In genomic region chr2:15577071-15577706, GRCh38 we compare ENCODE assay signal across 8 cellular contexts. TPM values are rescaled to one million over a fixed set of nuclear protein-coding genes. Genes with fewer than 3 reads are reported as not detected.
DNase-seq lines count a peak whose midpoint lies in the region; ATAC-seq, FAIRE-seq and TF ChIP-seq lines count a peak whose summit lies in the region.

No MANE protein-coding gene starts in this region.

- H3K27ac ChIP-seq in tibial nerve, result no peak overlapping the region

- TF ChIP-seq POLR2A in H54 (IDR thresholded peaks at IDR 0.05; ENCODE audit: low read depth, low read length), result no peak
- no peak for TF ChIP-seq POLR2A in tibial nerve (IDR thresholded peaks at IDR 0.05)

- H3K36me3 ChIP-seq in tibial nerve, result no peaks in the 10 kb centered on the region

- no peaks in the 10 kb centered on the region for H3K27me3 ChIP-seq in tibial nerve

- FAIRE-seq in H54 (lab: Jason Lieb, UNC), result peak; percentile 82

- WGBS in tibial nerve, 2 donors, result 6 to 10% methylated on average over 6 of the region's 6 CpGs

- H3K9me3 ChIP-seq in tibial nerve, result no peaks in the 10 kb centered on the region

- DNase-seq in GDM1 (lab: John Stamatoyannopoulos, UW) (peak; percentile 72), H54 (ENCODE audit: insufficient read length, low spot score) (peak; percentile 47), RKO (ENCODE audit: low spot score) (peak; percentile 75), fibroblast of villous mesenchyme (ENCODE audit: low read depth) (peak; percentile 82), omental fat pad (ENCODE audit: low spot score) (peak; percentile 98), tibial nerve (ENCODE audit: low spot score in 2 of 2) (peak; percentile 79 to 95)
- peak; percentile 91 to 92 for DNase-seq in activated T-cell treated with anti-CD3 and anti-CD28 coated beads, Interleukin-2, amount 50 U/mL, for 48 hours

- H3K4me3 ChIP-seq in fibroblast of villous mesenchyme (ENCODE audit: low read depth, low read length) (no peak overlapping the region), tibial nerve (no peak overlapping the region)

- no peak for TF ChIP-seq EP300 in tibial nerve (IDR thresholded peaks at IDR 0.05)

- H3K4me1 ChIP-seq in tibial nerve, result no peaks in the 10 kb centered on the region

- ATAC-seq in omental fat pad (ENCODE audit: low FRiP score), result peak; percentile 72

- TF ChIP-seq CTCF in LNCAP (IDR thresholded peaks at IDR 0.05), result peak; percentile 68
- peak; percentile 93 for TF ChIP-seq CTCF in fibroblast of villous mesenchyme (IDR thresholded peaks at IDR 0.05; ENCODE audit: insufficient read depth, low read depth, low read length)
- TF ChIP-seq CTCF in omental fat pad (IDR thresholded peaks at IDR 0.05), result no peak
- TF ChIP-seq CTCF in tibial nerve (IDR thresholded peaks at IDR 0.05), result peak; percentile 61 to 72 (median 67)

RNA-seq across cellular contexts. Expression of gene DDX1, which starts 14.5 kb away (rescaled TPM):
- total RNA-seq in fibroblast of villous mesenchyme, result 87.3 and 120 TPM in 2 replicates
- 10 to 100 TPM; 48.7 to 60.0 (median 55.1) TPM for total RNA-seq in omental fat pad
- total RNA-seq in tibial nerve, result 10 to 100 TPM; 54.9 to 64.7 (median 57.3) TPM

RNA-seq across cellular contexts. Expression of gene NBAS, which starts 16.1 kb away (rescaled TPM):
- 81.8 and 109 TPM in 2 replicates for total RNA-seq in fibroblast of villous mesenchyme
- 10 to 100 TPM; 29.4 to 57.7 (median 38.2) TPM for total RNA-seq in omental fat pad
- 10 to 100 TPM; 49.0 to 59.1 (median 55.1) TPM for total RNA-seq in tibial nerve

Comparison
In these comparisons a context has a peak if more than half of its experiments do, and no peak if none do; other contexts are left out.
1. DNase-seq: peak in every context shown above with its lines; median percentile 98 in omental fat pad; 92 in activated T-cell treated with anti-CD3 and anti-CD28 coated beads, Interleukin-2, amount 50 U/mL, for 48 hours; 87 in tibial nerve; 82 in fibroblast of villous mesenchyme; 75 in RKO; 72 in GDM1; 47 in H54.
2. CTCF ChIP-seq: peak in LNCAP (single experiment), fibroblast of villous mesenchyme (single experiment) and tibial nerve (5 of 5); none in omental fat pad (0 of 3).